ENCODE assay signal across 3 cellular contexts in the genomic region with DNA sequence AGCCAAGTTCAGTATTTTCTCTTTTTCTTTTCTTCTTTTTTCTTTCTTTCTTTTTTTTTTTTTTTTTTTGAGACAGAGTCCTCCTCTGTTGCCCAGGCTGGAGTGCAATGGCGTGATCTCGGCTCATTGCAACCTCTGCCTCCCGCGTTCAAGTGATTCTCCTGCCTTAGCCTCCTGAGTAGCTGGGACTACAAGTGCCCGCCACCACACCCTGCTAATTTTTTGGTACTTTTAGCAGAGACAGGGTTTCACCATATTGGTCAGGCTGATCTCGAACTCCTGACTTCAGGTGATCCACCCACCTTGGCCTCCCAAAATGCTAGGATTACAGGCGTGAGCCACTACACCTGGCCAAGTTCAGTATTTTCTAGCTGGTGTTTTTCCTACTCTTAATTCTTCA. TPM values are rescaled to one million over a fixed set of nuclear protein-coding genes. Genes with fewer than 3 reads are reported as not detected.
"Had no signal": no experiment of that assay in that cellular context is flagged by ENCODE, and none has a peak within 500 bp of the region (broad histone marks: within the 10 kb centered on the region; RNA-seq: fewer than 3 reads in every experiment).

No MANE protein-coding gene starts in this region.

RNA-seq across cellular contexts. Expression of a gene that starts 4.3 kb away (rescaled TPM):
- total RNA-seq: ascending aorta, bronchial epithelial cell, cardiac muscle cell had no signal
